ENCODE assay signal across 2 cellular contexts in genomic region chr10:94496010-94496409, GRCh38.
TF ChIP-seq lines count a peak whose summit lies in the region.

No MANE protein-coding gene starts in this region.

TF ChIP-seq in A549, 52 proteins besides CTCF, POLR2A, EP300 and RAD21 (continued from another document):
- TF ChIP-seq, protein P1, sequence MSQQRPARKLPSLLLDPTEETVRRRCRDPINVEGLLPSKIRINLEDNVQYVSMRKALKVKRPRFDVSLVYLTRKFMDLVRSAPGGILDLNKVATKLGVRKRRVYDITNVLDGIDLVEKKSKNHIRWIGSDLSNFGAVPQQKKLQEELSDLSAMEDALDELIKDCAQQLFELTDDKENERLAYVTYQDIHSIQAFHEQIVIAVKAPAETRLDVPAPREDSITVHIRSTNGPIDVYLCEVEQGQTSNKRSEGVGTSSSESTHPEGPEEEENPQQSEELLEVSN (IDR thresholded peaks at IDR 0.05; ENCODE audit: borderline replicate concordance, low read depth): no peak

TF ChIP-seq in SK-N-SH treated with all-trans-retinoic acid at 6 μM for 48 hours, 23 proteins besides CTCF, POLR2A, EP300 and RAD21 (continued from another document):
- TF ChIP-seq CSRNP3 (CRISPR knock-in tag; IDR thresholded peaks at IDR 0.05) (no peak), ZFP30 (CRISPR knock-in tag; IDR thresholded peaks at IDR 0.05) (no peak), RARB (CRISPR knock-in tag; IDR thresholded peaks at IDR 0.05) (no peak), ARNTL (CRISPR knock-in tag; IDR thresholded peaks at IDR 0.05; ENCODE audit: borderline replicate concordance, low read depth) (no peak), PPARA (CRISPR knock-in tag; IDR thresholded peaks at IDR 0.05; ENCODE audit: borderline replicate concordance) (no peak), CREB5 (CRISPR knock-in tag; IDR thresholded peaks at IDR 0.05; ENCODE audit: low read depth) (no peak)
